8 cellular contexts compared by ENCODE assay signal in the genomic region with DNA sequence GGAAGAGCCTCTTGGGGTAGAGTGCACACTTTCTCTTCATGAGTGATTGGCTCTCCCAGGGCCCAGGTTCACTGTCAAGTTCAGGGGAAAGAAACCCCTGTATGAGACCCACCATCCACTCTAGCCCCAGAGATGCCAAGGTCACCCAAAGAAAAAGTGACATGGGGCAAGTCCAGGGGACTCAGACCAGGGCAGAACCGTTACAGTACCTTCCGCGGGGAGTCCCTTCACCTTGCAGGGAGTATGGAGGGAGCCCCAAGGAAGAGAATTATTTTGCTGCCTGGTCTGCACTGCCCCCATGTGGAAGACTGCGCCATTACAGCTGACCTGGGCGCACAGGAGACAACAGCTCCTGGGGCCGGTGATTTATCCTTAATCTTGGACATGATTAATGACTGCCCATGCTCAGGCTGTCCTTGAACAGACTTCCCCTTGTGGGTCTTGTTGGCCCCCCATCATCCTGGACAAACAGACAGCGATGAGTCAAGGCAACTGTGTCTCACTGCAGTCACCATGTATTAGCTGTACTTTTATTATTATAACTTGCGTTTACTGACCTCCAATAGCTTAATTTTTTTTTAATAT. TPM values are rescaled to one million over a fixed set of nuclear protein-coding genes. Genes with fewer than 3 reads are reported as not detected.
DNase-seq lines count a peak whose midpoint lies in the region; ATAC-seq and TF ChIP-seq lines count a peak whose summit lies in the region.

No MANE protein-coding gene starts in this region.

- DNase-seq in NCI-H748 (lab: John Stamatoyannopoulos, UW; ENCODE audit: unreplicated experiment) (peak; percentile 10), NCI-H748 treated with DMSO at 0.1 percent for 48 hours (lab: John Stamatoyannopoulos, UW) (no peak), WTC11 (ENCODE audit: low spot score) (peak; percentile 86), left lobe of liver (ENCODE audit: low spot score) (peak; percentile 70), GDM1 (lab: John Stamatoyannopoulos, UW) (no peak)
- DNase-seq in central memory CD4-positive, alpha-beta T cell, result peak; percentile 15
- peak; percentile 17 to 53 (median 34) for DNase-seq in stimulated activated CD4-positive, alpha-beta T cell treated with anti-CD3 and anti-CD28 coated beads, TNF-alpha, amount 100 ng/mL, for 24 hours (ENCODE audit: low read depth in 3 of 3)

- H3K4me3 ChIP-seq in KMS-11 (IDR thresholded peaks at IDR 0.05; ENCODE audit: insufficient read depth, low read depth, low read length), result no peak overlapping the region

- no peak overlapping the region for H3K27ac Mint-ChIP-seq in WTC11

- no peaks in the 10 kb centered on the region for H3K36me3 ChIP-seq in KMS-11 (ENCODE audit: insufficient read depth)

- TF ChIP-seq CTCF in KMS-11 (conservative IDR thresholded peaks at IDR 0.05; ENCODE audit: low read depth, low read length) (peak; percentile 90), WTC11 (IDR thresholded peaks at IDR 0.05) (peak; percentile 99)

- no peak overlapping the region for H2AFZ ChIP-seq in KMS-11 (ENCODE audit: low read depth)

- no peaks in the 10 kb centered on the region for H4K20me1 ChIP-seq in KMS-11 (ENCODE audit: insufficient read depth)

- H3K4me1 ChIP-seq in KMS-11 (ENCODE audit: low read depth, poor library complexity, severe bottlenecking), result no peaks in the 10 kb centered on the region

- no peaks in the 10 kb centered on the region for H3K27me3 Mint-ChIP-seq in WTC11 (ENCODE audit: low read depth)

- peaks cover 6% of the 10 kb centered on the region; the same call in 1 of the 2 replicates for H3K36me3 Mint-ChIP-seq in WTC11

- no peak overlapping the region for H3K4me3 Mint-ChIP-seq in WTC11

- POLR2A ChIA-PET in WTC11 (lab: Charles Lee), result no interaction called here

- H3K4me2 ChIP-seq in KMS-11, result no peak overlapping the region

- no peaks in the 10 kb centered on the region for H3K79me2 ChIP-seq in KMS-11 (ENCODE audit: insufficient read depth, low read depth)

- no peaks in the 10 kb centered on the region for H3K27me3 ChIP-seq in KMS-11 (ENCODE audit: insufficient read depth, low read depth)

- H3K27ac ChIP-seq in KMS-11, result no peak overlapping the region

- no peaks in the 10 kb centered on the region for H3K9me3 Mint-ChIP-seq in WTC11

- CTCF ChIA-PET in WTC11 (lab: Charles Lee), result interaction anchor here (0.6 to 4.1 kb wide), 47 partner anchors 8 to 641 kb away, joined by 3 to 142 read pairs (median 4); a partner anchor contains a TSS

- no peak overlapping the region for H3K9ac ChIP-seq in KMS-11

- ATAC-seq in WTC11 (peak; percentile 92), left lobe of liver (peak; percentile 94)

- no peaks in the 10 kb centered on the region for H3K4me1 Mint-ChIP-seq in WTC11

TF ChIP-seq in WTC11, 78 proteins besides CTCF, POLR2A, EP300 and RAD21 (continues in another document):
- TF ChIP-seq GRHL2 (CRISPR knock-in tag; IDR thresholded peaks at IDR 0.05; ENCODE audit: insufficient replicate concordance, severe bottlenecking) (no peak), SMAD3 (CRISPR knock-in tag; IDR thresholded peaks at IDR 0.05; ENCODE audit: borderline replicate concordance) (no peak), ZNF416 (CRISPR knock-in tag; IDR thresholded peaks at IDR 0.05) (no peak), JAZF1 (CRISPR knock-in tag; IDR thresholded peaks at IDR 0.05) (no peak), ZBTB21 (CRISPR knock-in tag; IDR thresholded peaks at IDR 0.05; ENCODE audit: borderline replicate concordance) (no peak), NR3C1 (CRISPR knock-in tag; conservative IDR thresholded peaks at IDR 0.05; ENCODE audit: low read depth) (no peak), OVOL2 (CRISPR knock-in tag; IDR thresholded peaks at IDR 0.05; ENCODE audit: borderline replicate concordance) (no peak), TEAD4 (CRISPR knock-in tag; IDR thresholded peaks at IDR 0.05) (no peak), ETV6 (CRISPR knock-in tag; IDR thresholded peaks at IDR 0.05) (no peak), FOXK1 (CRISPR knock-in tag; IDR thresholded peaks at IDR 0.05) (no peak), ATF1 (CRISPR knock-in tag; IDR thresholded peaks at IDR 0.05) (no peak)
- TF ChIP-seq, protein P1, sequence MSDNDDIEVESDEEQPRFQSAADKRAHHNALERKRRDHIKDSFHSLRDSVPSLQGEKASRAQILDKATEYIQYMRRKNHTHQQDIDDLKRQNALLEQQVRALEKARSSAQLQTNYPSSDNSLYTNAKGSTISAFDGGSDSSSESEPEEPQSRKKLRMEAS (CRISPR knock-in tag; IDR thresholded peaks at IDR 0.05), result no peak
- TF ChIP-seq, protein P2, sequence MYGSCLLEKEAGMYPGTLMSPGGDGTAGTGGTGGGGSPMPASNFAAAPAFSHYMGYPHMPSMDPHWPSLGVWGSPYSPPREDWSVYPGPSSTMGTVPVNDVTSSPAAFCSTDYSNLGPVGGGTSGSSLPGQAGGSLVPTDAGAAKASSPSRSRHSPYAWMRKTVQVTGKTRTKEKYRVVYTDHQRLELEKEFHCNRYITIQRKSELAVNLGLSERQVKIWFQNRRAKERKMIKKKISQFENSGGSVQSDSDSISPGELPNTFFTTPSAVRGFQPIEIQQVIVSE (CRISPR knock-in tag; IDR thresholded peaks at IDR 0.05; ENCODE audit: borderline replicate concordance), result no peak
- TF ChIP-seq, protein P3, sequence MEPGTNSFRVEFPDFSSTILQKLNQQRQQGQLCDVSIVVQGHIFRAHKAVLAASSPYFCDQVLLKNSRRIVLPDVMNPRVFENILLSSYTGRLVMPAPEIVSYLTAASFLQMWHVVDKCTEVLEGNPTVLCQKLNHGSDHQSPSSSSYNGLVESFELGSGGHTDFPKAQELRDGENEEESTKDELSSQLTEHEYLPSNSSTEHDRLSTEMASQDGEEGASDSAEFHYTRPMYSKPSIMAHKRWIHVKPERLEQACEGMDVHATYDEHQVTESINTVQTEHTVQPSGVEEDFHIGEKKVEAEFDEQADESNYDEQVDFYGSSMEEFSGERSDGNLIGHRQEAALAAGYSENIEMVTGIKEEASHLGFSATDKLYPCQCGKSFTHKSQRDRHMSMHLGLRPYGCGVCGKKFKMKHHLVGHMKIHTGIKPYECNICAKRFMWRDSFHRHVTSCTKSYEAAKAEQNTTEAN (CRISPR knock-in tag; IDR thresholded peaks at IDR 0.05), result no peak
- TF ChIP-seq, protein P4, sequence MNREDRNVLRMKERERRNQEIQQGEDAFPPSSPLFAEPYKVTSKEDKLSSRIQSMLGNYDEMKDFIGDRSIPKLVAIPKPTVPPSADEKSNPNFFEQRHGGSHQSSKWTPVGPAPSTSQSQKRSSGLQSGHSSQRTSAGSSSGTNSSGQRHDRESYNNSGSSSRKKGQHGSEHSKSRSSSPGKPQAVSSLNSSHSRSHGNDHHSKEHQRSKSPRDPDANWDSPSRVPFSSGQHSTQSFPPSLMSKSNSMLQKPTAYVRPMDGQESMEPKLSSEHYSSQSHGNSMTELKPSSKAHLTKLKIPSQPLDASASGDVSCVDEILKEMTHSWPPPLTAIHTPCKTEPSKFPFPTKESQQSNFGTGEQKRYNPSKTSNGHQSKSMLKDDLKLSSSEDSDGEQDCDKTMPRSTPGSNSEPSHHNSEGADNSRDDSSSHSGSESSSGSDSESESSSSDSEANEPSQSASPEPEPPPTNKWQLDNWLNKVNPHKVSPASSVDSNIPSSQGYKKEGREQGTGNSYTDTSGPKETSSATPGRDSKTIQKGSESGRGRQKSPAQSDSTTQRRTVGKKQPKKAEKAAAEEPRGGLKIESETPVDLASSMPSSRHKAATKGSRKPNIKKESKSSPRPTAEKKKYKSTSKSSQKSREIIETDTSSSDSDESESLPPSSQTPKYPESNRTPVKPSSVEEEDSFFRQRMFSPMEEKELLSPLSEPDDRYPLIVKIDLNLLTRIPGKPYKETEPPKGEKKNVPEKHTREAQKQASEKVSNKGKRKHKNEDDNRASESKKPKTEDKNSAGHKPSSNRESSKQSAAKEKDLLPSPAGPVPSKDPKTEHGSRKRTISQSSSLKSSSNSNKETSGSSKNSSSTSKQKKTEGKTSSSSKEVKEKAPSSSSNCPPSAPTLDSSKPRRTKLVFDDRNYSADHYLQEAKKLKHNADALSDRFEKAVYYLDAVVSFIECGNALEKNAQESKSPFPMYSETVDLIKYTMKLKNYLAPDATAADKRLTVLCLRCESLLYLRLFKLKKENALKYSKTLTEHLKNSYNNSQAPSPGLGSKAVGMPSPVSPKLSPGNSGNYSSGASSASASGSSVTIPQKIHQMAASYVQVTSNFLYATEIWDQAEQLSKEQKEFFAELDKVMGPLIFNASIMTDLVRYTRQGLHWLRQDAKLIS (CRISPR knock-in tag; IDR thresholded peaks at IDR 0.05; ENCODE audit: borderline replicate concordance), result no peak
- TF ChIP-seq, protein P5, sequence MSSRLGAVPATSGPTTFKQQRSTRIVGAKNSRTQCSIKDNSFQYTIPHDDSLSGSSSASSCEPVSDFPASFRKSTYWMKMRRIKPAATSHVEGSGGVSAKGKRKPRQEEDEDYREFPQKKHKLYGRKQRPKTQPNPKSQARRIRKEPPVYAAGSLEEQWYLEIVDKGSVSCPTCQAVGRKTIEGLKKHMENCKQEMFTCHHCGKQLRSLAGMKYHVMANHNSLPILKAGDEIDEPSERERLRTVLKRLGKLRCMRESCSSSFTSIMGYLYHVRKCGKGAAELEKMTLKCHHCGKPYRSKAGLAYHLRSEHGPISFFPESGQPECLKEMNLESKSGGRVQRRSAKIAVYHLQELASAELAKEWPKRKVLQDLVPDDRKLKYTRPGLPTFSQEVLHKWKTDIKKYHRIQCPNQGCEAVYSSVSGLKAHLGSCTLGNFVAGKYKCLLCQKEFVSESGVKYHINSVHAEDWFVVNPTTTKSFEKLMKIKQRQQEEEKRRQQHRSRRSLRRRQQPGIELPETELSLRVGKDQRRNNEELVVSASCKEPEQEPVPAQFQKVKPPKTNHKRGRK (CRISPR knock-in tag; IDR thresholded peaks at IDR 0.05; ENCODE audit: borderline replicate concordance), result no peak
- TF ChIP-seq, protein P6, sequence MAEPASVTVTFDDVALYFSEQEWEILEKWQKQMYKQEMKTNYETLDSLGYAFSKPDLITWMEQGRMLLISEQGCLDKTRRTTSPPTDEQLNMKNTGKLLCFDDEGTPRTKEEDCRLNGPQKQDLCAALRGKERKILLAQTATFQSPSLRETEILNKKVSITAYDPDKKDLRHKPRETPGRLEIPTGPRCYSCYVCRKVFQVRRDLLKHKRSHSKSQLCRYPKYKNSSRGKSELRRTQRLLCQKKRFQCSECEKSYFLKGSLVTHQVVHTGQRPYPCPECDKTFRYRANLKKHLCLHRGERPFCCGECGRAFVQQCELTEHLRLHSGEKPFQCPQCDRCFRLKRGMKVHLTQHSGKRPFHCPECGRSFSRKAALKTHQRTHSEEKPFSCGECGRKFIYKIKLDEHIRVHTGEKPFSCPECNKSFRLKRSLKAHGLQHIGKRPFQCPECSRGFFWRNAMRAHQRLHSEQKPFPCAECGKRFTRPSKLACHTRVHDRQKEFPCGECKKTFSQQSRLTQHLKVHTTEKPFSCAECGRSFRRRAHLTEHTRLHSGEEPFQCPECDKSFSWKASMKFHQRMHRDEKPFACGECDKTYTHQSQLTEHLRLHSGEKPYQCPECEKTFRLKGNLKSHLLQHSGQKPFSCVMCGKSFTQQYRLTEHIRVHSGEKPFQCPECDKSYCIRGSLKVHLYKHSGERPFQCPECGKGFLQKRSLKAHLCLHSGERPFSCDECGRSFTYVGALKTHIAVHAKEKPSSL (CRISPR knock-in tag; conservative IDR thresholded peaks at IDR 0.05), result no peak

RNA-seq across cellular contexts. Expression of a gene that starts 29.9 kb away (rescaled TPM):
- total RNA-seq in WTC11 (2021) (58.0 to 60.9 TPM (median 60.1 TPM) in 3 replicates), left lobe of liver (17.3 TPM)

Comparison
In these comparisons a context has a peak if more than half of its experiments do, and no peak if none do; other contexts are left out.
1. DNase-seq: peak in NCI-H748 (single experiment), WTC11 (single experiment), central memory CD4-positive, alpha-beta T cell (single experiment), left lobe of liver (single experiment) and stimulated activated CD4-positive, alpha-beta T cell treated with anti-CD3 and anti-CD28 coated beads, TNF-alpha, amount 100 ng/mL, for 24 hours (3 of 3); none in NCI-H748 treated with DMSO at 0.1 percent for 48 hours (single experiment) and GDM1 (single experiment).